ENCODE assay signal across 8 cellular contexts in genomic region chr19:14116918-14117578, GRCh38. TPM values are rescaled to one million over a fixed set of nuclear protein-coding genes. Genes with fewer than 3 reads are reported as not detected.
DNase-seq lines count a peak whose midpoint lies in the region; ATAC-seq and TF ChIP-seq lines count a peak whose summit lies in the region.

No MANE protein-coding gene starts in this region.

- peak overlapping the region; percentile 88 for H3K4me3 ChIP-seq in OCI-LY1 (ENCODE audit: low read depth, low read length, poor library complexity, severe bottlenecking)
- peak overlapping the region; percentile 80 to 94 for H3K4me3 ChIP-seq in mesenchymal stem cell (ENCODE audit: insufficient read depth in 1 of 2, low read depth in 1 of 2, low read length in 2 of 2)
- H3K4me3 ChIP-seq in upper lobe of left lung: peak overlapping the region; percentile 88 to 97 (median 94)

- peak; percentile 13 for DNase-seq in stimulated activated CD4-positive, alpha-beta T cell treated with anti-CD3 and anti-CD28 coated beads, Interleukin-4, amount 100 ng/mL, for 1 hour
- DNase-seq in stimulated activated CD4-positive, alpha-beta T cell treated with anti-CD3 and anti-CD28 coated beads, Interleukin-15, amount 100 ng/mL, for 24 hours: no peak
- DNase-seq in central memory CD8-positive, alpha-beta T cell (ENCODE audit: low spot score in 2 of 2): no peak
- no peak for DNase-seq in mesenchymal stem cell
- peak in 1 of 2 donors; percentile 33 for DNase-seq in upper lobe of left lung

- 0 out of 2 replicates have a peak, but pooled peaks cover 4% of the 10 kb centered on the region for H3F3A ChIP-seq in OCI-LY1 (ENCODE audit: insufficient read depth, low read length)

- no peak for TF ChIP-seq POLR2A in upper lobe of left lung (IDR thresholded peaks at IDR 0.05)

- TF ChIP-seq CTCF in OCI-LY1 (IDR thresholded peaks at IDR 0.05; ENCODE audit: low read length) (no peak), upper lobe of left lung (IDR thresholded peaks at IDR 0.05) (no peak)

- H3K36me3 Mint-ChIP-seq in central memory CD8-positive, alpha-beta T cell (ENCODE audit: insufficient read depth): peaks cover 5% of the 10 kb centered on the region

- peak overlapping the region; percentile 90 for H3K4me3 Mint-ChIP-seq in central memory CD8-positive, alpha-beta T cell

- under 1% methylated on average over 27 of the region's 33 CpGs for WGBS in mesenchymal stem cell
- 0 to 3% methylated on average over 9 to 17 of the region's 33 CpGs for WGBS in upper lobe of left lung, 2 donors

- no peak overlapping the region for H2BK120ac ChIP-seq in mesenchymal stem cell (ENCODE audit: low read depth, low read length)

- H3K4me1 ChIP-seq in OCI-LY1 (ENCODE audit: insufficient read depth, low read length, severe bottlenecking) (peaks cover 51% of the 10 kb centered on the region), mesenchymal stem cell (ENCODE audit: control insufficient read depth, insufficient read depth, low read depth, low read length) (peaks cover 44% of the 10 kb centered on the region), upper lobe of left lung (peaks cover 62 to 70% (median 64%) of the 10 kb centered on the region in 4 donors)

- H3K27ac ChIP-seq in OCI-LY1 (ENCODE audit: low read depth, low read length, poor library complexity, severe bottlenecking) (no peak overlapping the region), mesenchymal stem cell (ENCODE audit: low read length, poor library complexity, severe bottlenecking) (no peak overlapping the region), upper lobe of left lung (peak overlapping the region; percentile 71 to 98 (median 90))

- H3K79me2 ChIP-seq in OCI-LY1 (ENCODE audit: insufficient read depth, low read length): no peaks in the 10 kb centered on the region

- peak overlapping the region in 1 of 2 experiments; percentile 32 for H2BK12ac ChIP-seq in mesenchymal stem cell (ENCODE audit: low read length in 2 of 2)

- H3K36me3 ChIP-seq in OCI-LY1 (ENCODE audit: insufficient read depth, low read length) (no peaks in the 10 kb centered on the region), mesenchymal stem cell (ENCODE audit: control insufficient read depth in 1 of 2, insufficient read depth in 2 of 2, low read depth in 1 of 2, low read length in 2 of 2) (peaks cover 0 to 4% of the 10 kb centered on the region in 2 experiments), upper lobe of left lung (no peaks in the 10 kb centered on the region)

- peak overlapping the region; percentile 4 for H2BK5ac ChIP-seq in mesenchymal stem cell (ENCODE audit: low read depth, low read length, poor library complexity, severe bottlenecking)

- H3K14ac ChIP-seq in mesenchymal stem cell (ENCODE audit: low read length in 2 of 2): peak overlapping the region in 1 of 2 experiments; percentile 5

- H3K27ac Mint-ChIP-seq in central memory CD8-positive, alpha-beta T cell (ENCODE audit: low read depth): peak overlapping the region; percentile 84

- H3K18ac ChIP-seq in mesenchymal stem cell (ENCODE audit: low read depth in 1 of 2, low read length in 2 of 2): peak overlapping the region in 1 of 2 experiments; percentile 64

- no peak overlapping the region for H2AFZ ChIP-seq in OCI-LY1 (ENCODE audit: low read length)
- no peak overlapping the region for H2AFZ ChIP-seq in mesenchymal stem cell (ENCODE audit: low read depth, low read length)

- ATAC-seq in central memory CD8-positive, alpha-beta T cell (replicated peaks; ENCODE audit: extremely low read depth, poor library complexity, severe bottlenecking): no peak
- ATAC-seq in upper lobe of left lung (ENCODE audit: low FRiP score in 2 of 2) (no peak), GM19463 (IDR thresholded peaks at IDR 0.05; ENCODE audit: unreplicated experiment) (no peak), HG03139 (IDR thresholded peaks at IDR 0.05; ENCODE audit: unreplicated experiment) (no peak)

- H4K91ac ChIP-seq in mesenchymal stem cell (ENCODE audit: low read length): peak overlapping the region; percentile 25

- H3K4ac ChIP-seq in mesenchymal stem cell (ENCODE audit: low read depth in 1 of 2, low read length in 2 of 2): peak overlapping the region; percentile 5 to 44

- H3K9me3 Mint-ChIP-seq in central memory CD8-positive, alpha-beta T cell: no peaks in the 10 kb centered on the region

- H3K9me3 ChIP-seq in OCI-LY1 (ENCODE audit: low read length): no peaks in the 10 kb centered on the region
- no peaks in the 10 kb centered on the region for H3K9me3 ChIP-seq in mesenchymal stem cell (ENCODE audit: control insufficient read depth, low read length)
- H3K9me3 ChIP-seq in upper lobe of left lung: no peaks in the 10 kb centered on the region

- peaks cover 38% of the 10 kb centered on the region for H3K4me1 Mint-ChIP-seq in central memory CD8-positive, alpha-beta T cell

- H3K9ac ChIP-seq in OCI-LY1 (ENCODE audit: low read length) (peak overlapping the region; percentile 80), mesenchymal stem cell (ENCODE audit: low read length) (peak overlapping the region; percentile 88)

- H3K4me2 ChIP-seq in OCI-LY1 (ENCODE audit: low read length) (peak overlapping the region; percentile 96), mesenchymal stem cell (ENCODE audit: low read length, poor library complexity, severe bottlenecking) (peak overlapping the region; percentile 78)

- H3K23ac ChIP-seq in mesenchymal stem cell (ENCODE audit: low read length in 2 of 2): peak overlapping the region in 1 of 2 experiments; percentile 30

- H3K27me3 ChIP-seq in OCI-LY1 (ENCODE audit: insufficient read depth, low read length) (no peaks in the 10 kb centered on the region), mesenchymal stem cell (ENCODE audit: control insufficient read depth in 1 of 2, insufficient read depth in 1 of 2, low read length in 2 of 2) (no peaks in the 10 kb centered on the region), upper lobe of left lung (no peaks in the 10 kb centered on the region)

- peaks cover 35% of the 10 kb centered on the region for H3K79me1 ChIP-seq in mesenchymal stem cell (replicated peaks; ENCODE audit: low read length, poor library complexity, severe bottlenecking)

- TF ChIP-seq EP300 in upper lobe of left lung (IDR thresholded peaks at IDR 0.05): no peak

- no peaks in the 10 kb centered on the region for H3K9me2 ChIP-seq in OCI-LY1 (ENCODE audit: low read depth, low read length)

- H4K20me1 ChIP-seq in OCI-LY1 (ENCODE audit: insufficient read depth, low read length): no peaks in the 10 kb centered on the region

- H2AK5ac ChIP-seq in mesenchymal stem cell (ENCODE audit: low read length, severe bottlenecking): no peak overlapping the region

- no peak overlapping the region for H4K8ac ChIP-seq in mesenchymal stem cell (ENCODE audit: low read length)

- H3K27me3 Mint-ChIP-seq in central memory CD8-positive, alpha-beta T cell: no peaks in the 10 kb centered on the region

- no peak overlapping the region for H2BK15ac ChIP-seq in mesenchymal stem cell (ENCODE audit: low read depth, poor library complexity, severe bottlenecking)

RNA-seq across cellular contexts. Expression of gene PRKACA, which starts 0.5 kb away (rescaled TPM):
- 96.5 TPM for polyA plus RNA-seq in mesenchymal stem cell (2013, experiment 1 of 2)
- 94.5 TPM for polyA plus RNA-seq in mesenchymal stem cell (2013, experiment 2 of 2)
- 100 to 1,000 TPM in 1 of 6 donors, 10 to 100 TPM in 5; 24.1 to 107 (median 51.7) TPM for total RNA-seq in upper lobe of left lung

RNA-seq across cellular contexts. Expression of gene ASF1B, which starts 19.3 kb away (rescaled TPM):
- 3.5 TPM for polyA plus RNA-seq in mesenchymal stem cell (2013, experiment 1 of 2)
- 3.5 TPM for polyA plus RNA-seq in mesenchymal stem cell (2013, experiment 2 of 2)
- 1 to 10 TPM; 1.2 to 4.9 (median 3.0) TPM for total RNA-seq in upper lobe of left lung

RNA-seq across cellular contexts. Expression of gene SAMD1, which starts 26.5 kb away (rescaled TPM):
- 27.9 TPM for polyA plus RNA-seq in mesenchymal stem cell (2013, experiment 1 of 2)
- 26.5 TPM for polyA plus RNA-seq in mesenchymal stem cell (2013, experiment 2 of 2)
- 10 to 100 TPM; 17.8 to 62.8 (median 37.0) TPM for total RNA-seq in upper lobe of left lung

RNA-seq across cellular contexts. Expression of gene C19orf67, which starts 31.5 kb away (rescaled TPM):
- polyA plus RNA-seq in mesenchymal stem cell (2013, experiment 1 of 2): not detected
- not detected for polyA plus RNA-seq in mesenchymal stem cell (2013, experiment 2 of 2)
- under 1 TPM in 1 of 6 donors, not detected in 5; 0.40 TPM for total RNA-seq in upper lobe of left lung

RNA-seq across cellular contexts. Expression of gene MISP3, which starts 44.5 kb away (rescaled TPM):
- 0.68 TPM for polyA plus RNA-seq in mesenchymal stem cell (2013, experiment 1 of 2)
- 0.47 TPM for polyA plus RNA-seq in mesenchymal stem cell (2013, experiment 2 of 2)
- total RNA-seq in upper lobe of left lung: 10 to 100 TPM in 3 of 6 donors, 1 to 10 TPM in 3; 7.9 to 31.2 (median 12.3) TPM

Comparison
In these comparisons a context has a peak if more than half of its experiments do, and no peak if none do; other contexts are left out.
1. H3K27ac ChIP-seq: peak in upper lobe of left lung (4 of 4); none in OCI-LY1 (single experiment) and mesenchymal stem cell (single experiment).
2. Peak in every context shown above with its lines, with median percentiles within 50 percentile points of each other: H3K4me3 ChIP-seq.